ENCODE assay signal across 1 cellular context in genomic region chr11:61655266-61656159, GRCh38.
A peak's percentile ranks its signal among the peaks of the same experiment; 100 is the strongest.
TF ChIP-seq lines count a peak whose summit lies in the region.

No MANE protein-coding gene starts in this region.

TF ChIP-seq in A549, 52 proteins besides CTCF, POLR2A, EP300 and RAD21:
- TF ChIP-seq ATOH8 (CRISPR knock-in tag; IDR thresholded peaks at IDR 0.05; ENCODE audit: low read depth) (0 out of 2 replicates have a peak, but pooled peaks have one; percentile 22), HOXB13 (CRISPR knock-in tag; IDR thresholded peaks at IDR 0.05; ENCODE audit: low read depth) (peak; percentile 93; the same call in 1 of the 2 replicates), HEYL (CRISPR knock-in tag; IDR thresholded peaks at IDR 0.05) (peak; percentile 78; the same call in 1 of the 2 replicates), FOXS1 (CRISPR knock-in tag; IDR thresholded peaks at IDR 0.05) (peak; percentile 93; the same call in 1 of the 2 replicates), EHF (CRISPR knock-in tag; IDR thresholded peaks at IDR 0.05) (peak; percentile 94), HOXB5 (CRISPR knock-in tag; IDR thresholded peaks at IDR 0.05) (peak; percentile 92), ZSCAN20 (CRISPR knock-in tag; IDR thresholded peaks at IDR 0.05) (0 out of 2 replicates have a peak, but pooled peaks have one; percentile 71), ZNF302 (CRISPR knock-in tag; IDR thresholded peaks at IDR 0.05) (peak; percentile 84; the same call in 1 of the 2 replicates)
